In genomic region chr1:13628218-13628617, GRCh38 we compare ENCODE assay signal across 20 cellular contexts. TPM values are rescaled to one million over a fixed set of nuclear protein-coding genes. Genes with fewer than 3 reads are reported as not detected.
A peak's percentile ranks its signal among the peaks of the same experiment; 100 is the strongest.
DNase-seq lines count a peak whose midpoint lies in the region; ATAC-seq and TF ChIP-seq lines count a peak whose summit lies in the region.
"Had no signal": no experiment of that assay in that cellular context is flagged by ENCODE, and none has a peak within 500 bp of the region (broad histone marks: within the 10 kb centered on the region; RNA-seq: fewer than 3 reads in every experiment).

No MANE protein-coding gene starts in this region.

- H3K9me3 ChIP-seq in HEK293 (ENCODE audit: control insufficient read depth, insufficient read depth, low read depth, low read length) (no peaks in the 10 kb centered on the region), RWPE2 (ENCODE audit: severe bottlenecking) (no peaks in the 10 kb centered on the region)
- H3K9me3 ChIP-seq: BE2C had no signal

- H3K27ac ChIP-seq in HEK293 (ENCODE audit: extremely low read depth, low read depth, low read length): no peak overlapping the region
- peak overlapping the region; percentile 28 for H3K27ac ChIP-seq in RWPE2 (ENCODE audit: poor library complexity, severe bottlenecking)
- H3K27ac ChIP-seq in dorsolateral prefrontal cortex: no peak overlapping the region
- H3K27ac ChIP-seq: RWPE1 had no signal

- intact Hi-C loops in dorsolateral prefrontal cortex (cut with DNase I): no loop called here

- no peak overlapping the region for H3K4me3 Mint-ChIP-seq in activated T-cell treated with anti-CD3 and anti-CD28 coated beads, Interleukin-2, amount 50 U/mL, for 24 hours

- CTCF ChIA-PET in HEK293 (lab: Yijun Ruan, JAX): interaction anchor here (0.5 kb wide), 1 partner anchor 88 kb away, joined by 3 read pairs; no protein-coding TSS in a partner anchor

- H3K27me3 Mint-ChIP-seq in activated T-cell treated with anti-CD3 and anti-CD28 coated beads, Interleukin-2, amount 50 U/mL, for 24 hours: peaks cover 9% of the 10 kb centered on the region

- H3K4me1 Mint-ChIP-seq in activated T-cell treated with anti-CD3 and anti-CD28 coated beads, Interleukin-2, amount 50 U/mL, for 24 hours (ENCODE audit: low read depth): no peaks in the 10 kb centered on the region

- POLR2A ChIA-PET in HEK293 (lab: Yijun Ruan, JAX): no interaction called here

- peaks cover 6% of the 10 kb centered on the region for H3K9me3 Mint-ChIP-seq in activated T-cell treated with anti-CD3 and anti-CD28 coated beads, Interleukin-2, amount 50 U/mL, for 24 hours

- no peaks in the 10 kb centered on the region for H3K36me3 Mint-ChIP-seq in activated T-cell treated with anti-CD3 and anti-CD28 coated beads, Interleukin-2, amount 50 U/mL, for 24 hours (ENCODE audit: low read depth)

- no peaks in the 10 kb centered on the region for H3K27me3 ChIP-seq in RWPE2 (ENCODE audit: insufficient read depth, poor library complexity, severe bottlenecking)
- no peaks in the 10 kb centered on the region for H3K27me3 ChIP-seq in dorsolateral prefrontal cortex
- H3K27me3 ChIP-seq: BE2C had no signal

- DNase-seq in RWPE2 (ENCODE audit: low spot score) (no peak), epithelial cell of esophagus (ENCODE audit: low read depth) (peak; percentile 8), iris pigment epithelial cell (ENCODE audit: low read depth) (peak; percentile 30), NCI-H345 treated with DMSO at 0.1 percent for 48 hours (lab: John Stamatoyannopoulos, UW; ENCODE audit: unreplicated experiment) (no peak), dorsolateral prefrontal cortex (no peak)
- DNase-seq in activated T-cell treated with anti-CD3 and anti-CD28 coated beads, Interleukin-2, amount 50 U/mL, for 24 hours: no peak
- DNase-seq: BE2C, DMS79, Kasumi-1, NCI-H1092, NCI-H1436, NCI-H187 treated with DMSO at 0.1 percent for 48 hours, NCI-H2107, NCI-H69, SIG-M5 had no signal

- H3K27ac Mint-ChIP-seq in activated T-cell treated with anti-CD3 and anti-CD28 coated beads, Interleukin-2, amount 50 U/mL, for 24 hours: no peak overlapping the region

- TF ChIP-seq CTCF in HEK293 (tag by site-specific recombination; IDR thresholded peaks at IDR 0.05) (no peak), RWPE2 (IDR thresholded peaks at IDR 0.05; ENCODE audit: poor library complexity, severe bottlenecking) (no peak), epithelial cell of esophagus (IDR thresholded peaks at IDR 0.05; ENCODE audit: insufficient read depth, low read depth, low read length, missing control alignments) (no peak), dorsolateral prefrontal cortex (IDR thresholded peaks at IDR 0.05 in 54 of 56, conservative IDR thresholded peaks at IDR 0.05 in 2 of 56; ENCODE audit: low read depth in 1 of 56, partially characterized antibody in 56 of 56) (no peak)

- ATAC-seq in RWPE2 (ENCODE audit: low read depth): no peak
- no peak for ATAC-seq in GM19467 (IDR thresholded peaks at IDR 0.05; ENCODE audit: unreplicated experiment)
- ATAC-seq: SK-N-SH treated with all-trans-retinoic acid at 6 μM for 48 hours had no signal

- H3K36me3 ChIP-seq in HEK293 (ENCODE audit: control insufficient read depth in 2 of 2, insufficient read depth in 1 of 2, low read length in 2 of 2) (no peaks in the 10 kb centered on the region), RWPE2 (ENCODE audit: low read depth) (no peaks in the 10 kb centered on the region)
- H3K36me3 ChIP-seq: BE2C had no signal

- no peaks in the 10 kb centered on the region for H3K4me1 ChIP-seq in HEK293 (ENCODE audit: control insufficient read depth, insufficient read depth, low read length)
- peaks cover 6% of the 10 kb centered on the region for H3K4me1 ChIP-seq in RWPE2 (ENCODE audit: insufficient read depth, poor library complexity, severe bottlenecking)
- H3K4me1 ChIP-seq: BE2C had no signal

- no peak overlapping the region for H3K4me3 ChIP-seq in HEK293 (ENCODE audit: low read depth, low read length)
- H3K4me3 ChIP-seq in RWPE2 (ENCODE audit: severe bottlenecking): no peak overlapping the region
- H3K4me3 ChIP-seq in epithelial cell of esophagus (ENCODE audit: low read length): no peak overlapping the region
- H3K4me3 ChIP-seq in dorsolateral prefrontal cortex: no peak overlapping the region

TF ChIP-seq in HEK293, 187 proteins besides CTCF, POLR2A, EP300 and RAD21:
- TF ChIP-seq SALL2 (tag by site-specific recombination; IDR thresholded peaks at IDR 0.05; ENCODE audit: borderline replicate concordance): no peak
- TF ChIP-seq ZFP41 (tag by site-specific recombination; IDR thresholded peaks at IDR 0.05; ENCODE audit: borderline replicate concordance): no peak
- TF ChIP-seq SETDB1 (IDR thresholded peaks at IDR 0.05; ENCODE audit: insufficient read length, low read length): peak; percentile 53

RNA-seq across cellular contexts. Expression of gene PDPN, which starts 44.6 kb away (rescaled TPM):
- 10 to 100 TPM in 47 of 120 experiments, 1 to 10 TPM in 73; 3.9 to 37.7 (median 9.2) TPM for total RNA-seq in dorsolateral prefrontal cortex
- total RNA-seq: NCI-H460 had no signal

Comparison
In these comparisons a context has a peak if more than half of its experiments do, and no peak if none do; other contexts are left out.
1. DNase-seq: peak in epithelial cell of esophagus (single experiment) and iris pigment epithelial cell (single experiment); none in RWPE2 (single experiment), NCI-H345 treated with DMSO at 0.1 percent for 48 hours (single experiment), dorsolateral prefrontal cortex (0 of 10) and activated T-cell treated with anti-CD3 and anti-CD28 coated beads, Interleukin-2, amount 50 U/mL, for 24 hours (single experiment).